ENCODE assay signal across 14 cellular contexts in genomic region chr7:155921086-155921803, GRCh38.
"Had no signal": no experiment of that assay in that cellular context is flagged by ENCODE, and none has a peak within 500 bp of the region (broad histone marks: within the 10 kb centered on the region; RNA-seq: fewer than 3 reads in every experiment).

No MANE protein-coding gene starts in this region.

- H3K27ac ChIP-seq: ascending aorta, gastroesophageal sphincter, heart right ventricle, right atrium auricular region, upper lobe of right lung had no signal

- DNase-seq: activated CD4-positive, CD25-positive, alpha-beta regulatory T cell treated with anti-CD3 and anti-CD28 coated beads, Interleukin-2, amount 50 U/mL, for 72 hours; activated naive CD4-positive, alpha-beta T cell treated with Interleukin-2 at 50 U/mL for 16 hours; erythroblast; heart right ventricle; naive thymus-derived CD8-positive, alpha-beta T cell; stimulated activated naive CD8-positive, alpha-beta T cell treated with anti-CD3 and anti-CD28 coated beads, Interleukin-15, Interleukin-2, amounts not matched to agents 100 U/mL and 50 U/mL, for 24 hours; T-helper 9 cell had no signal

- H3K36me3 ChIP-seq: ascending aorta, gastroesophageal sphincter, heart right ventricle, right atrium auricular region, upper lobe of right lung had no signal

- H3K4me1 ChIP-seq: ascending aorta, heart right ventricle, right atrium auricular region, upper lobe of right lung had no signal

- ATAC-seq: gastroesophageal sphincter; heart right ventricle; naive thymus-derived CD8-positive, alpha-beta T cell; stimulated activated naive CD8-positive, alpha-beta T cell treated with anti-CD3 and anti-CD28 coated beads, Interleukin-15, Interleukin-2, amounts not matched to agents 100 U/mL and 50 U/mL, for 24 hours had no signal

- H3K9me3 ChIP-seq: ascending aorta, gastroesophageal sphincter, heart right ventricle, mucosa of descending colon, right atrium auricular region, upper lobe of right lung had no signal

- H3K27me3 ChIP-seq: ascending aorta, gastroesophageal sphincter, right atrium auricular region, upper lobe of right lung had no signal

- H3K4me3 ChIP-seq: ascending aorta, gastroesophageal sphincter, heart right ventricle, lung, mucosa of descending colon, right atrium auricular region, skin epidermis, upper lobe of right lung had no signal
